Comparison of ENCODE assay signal across 1 cellular context in genomic region chr9:89602978-89603628, GRCh38.
TF ChIP-seq lines count a peak whose summit lies in the region.

No MANE protein-coding gene starts in this region.

TF ChIP-seq in H1, 55 proteins besides CTCF, POLR2A, EP300 and RAD21:
- TF ChIP-seq NANOG (IDR thresholded peaks at IDR 0.05; ENCODE audit: insufficient read depth, low read depth, low read length, poor library complexity, severe bottlenecking) (no peak), JUN (IDR thresholded peaks at IDR 0.05; ENCODE audit: low read depth, low read length) (no peak), HDAC2 (IDR thresholded peaks at IDR 0.05; ENCODE audit: borderline replicate concordance in 1 of 2, low read depth in 2 of 2, low read length in 2 of 2) (no peak), BCL11A (IDR thresholded peaks at IDR 0.05; ENCODE audit: low read depth in 2 of 2, low read length in 2 of 2) (no peak), YY1 (IDR thresholded peaks at IDR 0.05; ENCODE audit: low read depth, low read length) (peak; percentile 37; the same call in 1 of the 2 replicates), NRF1 (IDR thresholded peaks at IDR 0.05; ENCODE audit: low read depth, low read length) (no peak), RXRA (IDR thresholded peaks at IDR 0.05; ENCODE audit: insufficient read depth, low read depth, low read length) (0 out of 2 replicates have a peak, but pooled peaks have one; percentile 16), CREB1 (IDR thresholded peaks at IDR 0.05) (no peak), HDAC6 (IDR thresholded peaks at IDR 0.05; ENCODE audit: low read depth, low read length) (no peak), RFX5 (IDR thresholded peaks at IDR 0.05; ENCODE audit: borderline replicate concordance, low read depth, low read length) (no peak), SP1 (IDR thresholded peaks at IDR 0.05; ENCODE audit: low read depth, low read length) (no peak), EZH2 (IDR thresholded peaks at IDR 0.05; ENCODE audit: low read depth, low read length, severe bottlenecking) (no peak), EGR1 (IDR thresholded peaks at IDR 0.05; ENCODE audit: borderline replicate concordance, low read depth, low read length) (no peak), JUND (IDR thresholded peaks at IDR 0.05; ENCODE audit: low read length) (peak; percentile 64; the same call in 1 of the 2 replicates), TAF7 (optimal IDR thresholded peaks at IDR 0.05; ENCODE audit: borderline replicate concordance, low read depth, low read length) (peak; percentile 11), SUZ12 (IDR thresholded peaks at IDR 0.05; ENCODE audit: low read length) (no peak), TAF1 (IDR thresholded peaks at IDR 0.05; ENCODE audit: low read depth, low read length) (no peak), RBBP5 (IDR thresholded peaks at IDR 0.05; ENCODE audit: borderline replicate concordance, low read depth, low read length) (no peak), SIRT6 (IDR thresholded peaks at IDR 0.05; ENCODE audit: low read length) (no peak), TCF12 (IDR thresholded peaks at IDR 0.05; ENCODE audit: low read depth, low read length) (no peak), GABPA (IDR thresholded peaks at IDR 0.05; ENCODE audit: borderline replicate concordance, insufficient read depth, low read length) (no peak), SAP30 (IDR thresholded peaks at IDR 0.05; ENCODE audit: insufficient read depth, insufficient replicate concordance, low read length) (no peak), CBX8 (IDR thresholded peaks at IDR 0.05; ENCODE audit: borderline replicate concordance, low read depth, low read length) (no peak), KDM4A (IDR thresholded peaks at IDR 0.05; ENCODE audit: low read depth, low read length, severe bottlenecking) (peak; percentile 68), ATF3 (IDR thresholded peaks at IDR 0.05; ENCODE audit: insufficient read depth, low read depth, low read length) (no peak), ASH2L (IDR thresholded peaks at IDR 0.05; ENCODE audit: low read length) (no peak), PHF8 (conservative IDR thresholded peaks at IDR 0.05; ENCODE audit: low read depth, low read length) (no peak), USF2 (IDR thresholded peaks at IDR 0.05; ENCODE audit: low read length) (no peak), CTBP2 (IDR thresholded peaks at IDR 0.05; ENCODE audit: borderline replicate concordance, insufficient read depth, insufficient read length, low read length) (no peak), KDM5A (IDR thresholded peaks at IDR 0.05; ENCODE audit: low read length) (no peak), POU5F1 (IDR thresholded peaks at IDR 0.05; ENCODE audit: low read depth, low read length) (no peak), TBP (IDR thresholded peaks at IDR 0.05; ENCODE audit: low read depth, low read length) (no peak), CHD2 (IDR thresholded peaks at IDR 0.05; ENCODE audit: low read length) (0 out of 2 replicates have a peak, but pooled peaks have one; percentile 24), BRCA1 (IDR thresholded peaks at IDR 0.05; ENCODE audit: low read depth, low read length) (no peak), ATF2 (IDR thresholded peaks at IDR 0.05; ENCODE audit: low read length) (no peak), E2F6 (IDR thresholded peaks at IDR 0.05) (no peak), POLR2AphosphoS5 (IDR thresholded peaks at IDR 0.05; ENCODE audit: low read depth, low read length) (no peak), BACH1 (IDR thresholded peaks at IDR 0.05; ENCODE audit: low read length) (no peak), SRF (IDR thresholded peaks at IDR 0.05; ENCODE audit: low read depth, low read length) (no peak), SIN3A (conservative IDR thresholded peaks at IDR 0.05 in 1 of 2, IDR thresholded peaks at IDR 0.05 in 1 of 2; ENCODE audit: low read depth in 1 of 2, low read length in 2 of 2) (0 out of 4 replicates have a peak, but pooled peaks of 1 of the 2 experiments have one; percentile 45)
TF ChIP-seq in H1: peak in this region for 7.
